18 cellular contexts compared by ENCODE assay signal in genomic region chr5:160193790-160194189, GRCh38. TPM values are rescaled to one million over a fixed set of nuclear protein-coding genes. Genes with fewer than 3 reads are reported as not detected.
"Had no signal": no experiment of that assay in that cellular context is flagged by ENCODE, and none has a peak within 500 bp of the region (broad histone marks: within the 10 kb centered on the region; RNA-seq: fewer than 3 reads in every experiment).

No MANE protein-coding gene starts in this region.

RNA-seq across cellular contexts. Expression of gene FABP6, which starts 35.5 kb away (rescaled TPM):
- total RNA-seq: activated naive CD4-positive, alpha-beta T cell treated with anti-CD3 and anti-CD28 coated beads for 36 hours; activated naive CD4-positive, alpha-beta T cell treated with anti-CD3 and anti-CD28 coated beads, Interleukin-2, amount 50 U/mL, for 72 hours; activated naive CD8-positive, alpha-beta T cell treated with anti-CD3 and anti-CD28 coated beads for 36 hours; activated naive CD8-positive, alpha-beta T cell treated with anti-CD3 and anti-CD28 coated beads, Interleukin-2, amount 10 ng/mL, durations not matched to agents 7 days and 5 days; activated T-cell treated with anti-CD3 and anti-CD28 coated beads, Interleukin-2, amount 50 U/mL, for 4 hours; activated T-cell treated with anti-CD3 and anti-CD28 coated beads, Interleukin-2, amount 50 U/mL, for 72 hours; activated T-helper 1 cell treated with anti-CD3 and anti-CD28 coated beads, Interleukin-12 subunit alpha, Interleukin-12 subunit beta, Interleukin-2, Interleukin-4 antibody, amounts not matched to agents 30 ng/mL and 10 ng/mL and 1 ng/mL, durations not matched to agents 14 hours and 24 hours and 36 hours; activated T-helper 2 cell treated with anti-CD3 and anti-CD28 coated beads, Interferon-gamma antibody, Interleukin-2, Interleukin-4, amounts not matched to agents 10 μg/mL and 5 μg/mL and 100 μg/mL, durations not matched to agents 14 hours and 24 hours and 36 hours; aorta; ascending aorta; astrocyte; body of pancreas; breast epithelium; bronchial epithelial cell; cardiac muscle cell; cardiac septum; cerebellum had no signal
- polyA plus RNA-seq: adipose tissue, aorta had no signal
